In genomic region chr1:15409400-15410222, GRCh38 we compare ENCODE assay signal across 8 cellular contexts. TPM values are rescaled to one million over a fixed set of nuclear protein-coding genes. Genes with fewer than 3 reads are reported as not detected.
DNase-seq lines count a peak whose midpoint lies in the region; ATAC-seq, FAIRE-seq and TF ChIP-seq lines count a peak whose summit lies in the region.

A gene with protein sequence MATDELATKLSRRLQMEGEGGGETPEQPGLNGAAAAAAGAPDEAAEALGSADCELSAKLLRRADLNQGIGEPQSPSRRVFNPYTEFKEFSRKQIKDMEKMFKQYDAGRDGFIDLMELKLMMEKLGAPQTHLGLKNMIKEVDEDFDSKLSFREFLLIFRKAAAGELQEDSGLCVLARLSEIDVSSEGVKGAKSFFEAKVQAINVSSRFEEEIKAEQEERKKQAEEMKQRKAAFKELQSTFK (plus strand): TSS chr1:15409888. CDS start chr1:15409972, 84 bp downstream.

- peaks cover 25% of the 10 kb centered on the region for H3K4me1 ChIP-seq in IMR-90 (ENCODE audit: control insufficient read depth, insufficient read depth, low read length)

- peak within 1 kb of the TSS; percentile 99 for H3K4me3 ChIP-seq in IMR-90 (ENCODE audit: insufficient read depth, low read depth, low read length)

- peak within 1 kb of the TSS; percentile 70; the same call in 1 of the 3 replicates for H2BK15ac ChIP-seq in IMR-90 (ENCODE audit: low read depth, low read length)

- H2AK9ac ChIP-seq in IMR-90 (replicated peaks; ENCODE audit: low read depth, low read length, poor library complexity) = peak within 1 kb of the TSS; percentile 98

- FAIRE-seq in RCC 7860 (lab: Jason Lieb, UNC) = no peak

- peaks cover 21 to 71% (median 39%) of the 10 kb centered on the region in 4 donors for H3K4me1 Mint-ChIP-seq in naive thymus-derived CD8-positive, alpha-beta T cell
- peaks cover 37 to 50% of the 10 kb centered on the region in 2 donors for H3K4me1 Mint-ChIP-seq in stimulated activated naive B cell treated with anti-CD40 and anti-IgM and Interleukin-4, amounts not matched to agents 10 μg/mL and 1 μg/mL and 100 μg/mL, for 72 hours

- peak within 1 kb of the TSS; percentile 81 for H3K4me2 ChIP-seq in IMR-90 (ENCODE audit: low read depth, low read length)

- dilution Hi-C loops in IMR-90 (cut with HindIII; ENCODE audit: low sequenced_read_pairs, unreplicated experiment) = no loop called here

- BruUV-seq in IMR-90 (replicated peaks; lab: Mats Ljungman, UMichigan) = no TSS peak

- peaks cover 0 to 4% (median 0%) of the 10 kb centered on the region in 3 donors for H3K36me3 Mint-ChIP-seq in naive thymus-derived CD8-positive, alpha-beta T cell
- H3K36me3 Mint-ChIP-seq in stimulated activated naive B cell treated with anti-CD40 and anti-IgM and Interleukin-4, amounts not matched to agents 10 μg/mL and 1 μg/mL and 100 μg/mL, for 72 hours = peaks cover 8 to 18% of the 10 kb centered on the region in 2 donors

- peak within 1 kb of the TSS; percentile 96 for H3K14ac ChIP-seq in IMR-90 (replicated peaks; ENCODE audit: low read depth, low read length)

- H3K9me1 ChIP-seq in IMR-90 (ENCODE audit: insufficient read depth, low read length) = peaks cover 15% of the 10 kb centered on the region; the same call in 1 of the 2 replicates

- no peaks in the 10 kb centered on the region for H3K27me3 ChIP-seq in IMR-90 (ENCODE audit: control insufficient read depth, insufficient read depth, low read length)

- peak within 1 kb of the TSS; percentile 85 to 97 (median 92) for H3K4me3 Mint-ChIP-seq in naive thymus-derived CD8-positive, alpha-beta T cell
- H3K4me3 Mint-ChIP-seq in stimulated activated naive B cell treated with anti-CD40 and anti-IgM and Interleukin-4, amounts not matched to agents 10 μg/mL and 1 μg/mL and 100 μg/mL, for 72 hours = peak within 1 kb of the TSS; percentile 94 to 96

- peak within 1 kb of the TSS; percentile 93 for H3K23ac ChIP-seq in IMR-90 (ENCODE audit: low read depth, low read length)

- TF ChIP-seq CTCF in IMR-90 (conservative IDR thresholded peaks at IDR 0.05; ENCODE audit: low read depth, low read length) = peak; percentile 5; the same call in 1 of the 2 replicates

- ATAC-seq in GM21423 (IDR thresholded peaks at IDR 0.05; ENCODE audit: unreplicated experiment) = peak; percentile 76
- ATAC-seq in IMR-90 (ENCODE audit: low read depth) = peak; percentile 93
- peak; percentile 81 to 85 for ATAC-seq in naive thymus-derived CD8-positive, alpha-beta T cell
- ATAC-seq in stimulated activated naive B cell treated with anti-CD40 and anti-IgM and Interleukin-4, amounts not matched to agents 10 μg/mL and 1 μg/mL and 100 μg/mL, for 72 hours (replicated peaks) = peak; percentile 90 to 92

- no peaks in the 10 kb centered on the region for H3K9me3 ChIP-seq in IMR-90 (ENCODE audit: control insufficient read depth, insufficient read depth, low read length)

- peak within 1 kb of the TSS in 1 of 2 experiments; percentile 63; a peak in 2 of 4 replicates for H4K8ac ChIP-seq in IMR-90 (ENCODE audit: low read depth in 2 of 2, low read length in 2 of 2)

- peak within 1 kb of the TSS; percentile 97 for H2AFZ ChIP-seq in IMR-90 (replicated peaks; ENCODE audit: low read length, poor library complexity)

- H4K20me1 ChIP-seq in IMR-90 (ENCODE audit: insufficient read depth, low read length) = peaks cover 25% of the 10 kb centered on the region

- WGBS in IMR-90 (ENCODE audit: extremely low coverage in 2 of 2, insufficient read length in 1 of 2), 2 experiments = 1% methylated on average over 42 of the region's 99 CpGs; no CpG with 5 or more reads in 1 of the 2 experiments

- H3K27ac ChIP-seq in IMR-90 (ENCODE audit: insufficient read depth, low read length) = peak within 1 kb of the TSS; percentile 54

- peak within 1 kb of the TSS; percentile 73 for H2BK120ac ChIP-seq in IMR-90 (ENCODE audit: low read depth, low read length)

- intact Hi-C loops in IMR-90 (cut with micrococcal nuclease) = loop anchor here (2.0 kb wide), 2 partner anchors 23 to 77 kb away; no protein-coding TSS in a partner anchor

- H3K18ac ChIP-seq in IMR-90 (ENCODE audit: low read depth, low read length) = peak within 1 kb of the TSS; percentile 0; the same call in 1 of the 2 replicates

- in situ Hi-C loops in Caki2 (cut with HindIII; ENCODE audit: low pct_unique_long_range_greater_than_20kb, low sequenced_read_pairs) (no loop called here), IMR-90 (cut with MboI; ENCODE audit: low sequenced_read_pairs) (loop anchor here (5.0 kb wide), 1 partner anchor 67 kb away; no protein-coding TSS in a partner anchor)

- H3K56ac ChIP-seq in IMR-90 (ENCODE audit: extremely low read depth, insufficient read depth, low read length) = peak within 1 kb of the TSS; percentile 47; the same call in 1 of the 2 replicates

- peak within 1 kb of the TSS; percentile 66 for H4K91ac ChIP-seq in IMR-90 (ENCODE audit: insufficient read depth, low read depth, low read length)

- peak within 1 kb of the TSS; percentile 91 for H2AK5ac ChIP-seq in IMR-90 (ENCODE audit: low read depth, low read length)

- no peak within 1 kb of the TSS for H4K5ac ChIP-seq in IMR-90 (ENCODE audit: low read depth, low read length)

- peak within 1 kb of the TSS; percentile 82 to 99 (median 98) for H3K27ac Mint-ChIP-seq in naive thymus-derived CD8-positive, alpha-beta T cell
- H3K27ac Mint-ChIP-seq in stimulated activated naive B cell treated with anti-CD40 and anti-IgM and Interleukin-4, amounts not matched to agents 10 μg/mL and 1 μg/mL and 100 μg/mL, for 72 hours = peak within 1 kb of the TSS; percentile 96

- peak within 1 kb of the TSS; percentile 91 for H3K4ac ChIP-seq in IMR-90 (ENCODE audit: low read depth, low read length)

- peak; percentile 84 for TF ChIP-seq POLR2A in IMR-90 (IDR thresholded peaks at IDR 0.05; ENCODE audit: low read depth, low read length)

- DNase-seq in Caki2 (ENCODE audit: low read depth) = peak; percentile 73
- peak; percentile 71 for DNase-seq in IMR-90
- DNase-seq in RCC 7860 (ENCODE audit: low spot score) = peak; percentile 57
- peak; percentile 75 for DNase-seq in activated T-helper 1 cell treated with Interleukin-2 at 50 U/mL for 16 hours (ENCODE audit: low read depth)
- DNase-seq in fibroblast of gingiva (ENCODE audit: low read depth) = peak; percentile 74
- peak; percentile 75 to 94 (median 85) for DNase-seq in naive thymus-derived CD8-positive, alpha-beta T cell
- DNase-seq in stimulated activated naive B cell treated with anti-CD40 and anti-IgM and Interleukin-4, amounts not matched to agents 10 μg/mL and 1 μg/mL and 100 μg/mL, for 72 hours = peak; percentile 74

- peaks cover 9 to 43% of the 10 kb centered on the region in 2 experiments; a peak in 3 of 4 replicates for H3K79me1 ChIP-seq in IMR-90 (ENCODE audit: low read depth in 1 of 2, low read length in 2 of 2)

- H3K27me3 Mint-ChIP-seq in naive thymus-derived CD8-positive, alpha-beta T cell = peaks cover 0 to 5% (median 0%) of the 10 kb centered on the region in 5 donors
- peaks cover 8 to 12% of the 10 kb centered on the region in 2 donors for H3K27me3 Mint-ChIP-seq in stimulated activated naive B cell treated with anti-CD40 and anti-IgM and Interleukin-4, amounts not matched to agents 10 μg/mL and 1 μg/mL and 100 μg/mL, for 72 hours

- CTCF ChIA-PET in IMR-90 (lab: Yijun Ruan, JAX) = interaction anchor here (0.6 kb wide), 1 partner anchor 127 kb away, joined by 5 read pairs; no protein-coding TSS in a partner anchor

- H3K36me3 ChIP-seq in IMR-90 (ENCODE audit: control insufficient read depth, insufficient read depth, low read length) = peaks cover 4% of the 10 kb centered on the region; the same call in 1 of the 2 replicates

- peak within 1 kb of the TSS; percentile 51 for H2BK5ac ChIP-seq in IMR-90 (ENCODE audit: low read depth, low read length, poor library complexity, severe bottlenecking)

- peak within 1 kb of the TSS; percentile 67 for H3K9ac ChIP-seq in IMR-90 (ENCODE audit: low read depth, low read length)

- H3K9me3 Mint-ChIP-seq in naive thymus-derived CD8-positive, alpha-beta T cell = no peaks in the 10 kb centered on the region
- no peaks in the 10 kb centered on the region for H3K9me3 Mint-ChIP-seq in stimulated activated naive B cell treated with anti-CD40 and anti-IgM and Interleukin-4, amounts not matched to agents 10 μg/mL and 1 μg/mL and 100 μg/mL, for 72 hours

- no peak for TF ChIP-seq RAD21 in IMR-90 (IDR thresholded peaks at IDR 0.05; ENCODE audit: low read length)

- H2BK20ac ChIP-seq in IMR-90 (ENCODE audit: low read depth, low read length) = no peak within 1 kb of the TSS; the same call in 1 of the 2 replicates

- POLR2A ChIA-PET in IMR-90 (lab: Charles Lee; ENCODE audit: unreplicated experiment) = no interaction called here
- POLR2A ChIA-PET in naive thymus-derived CD8-positive, alpha-beta T cell (lab: Charles Lee) = interaction anchor here (0.7 kb wide), 1 partner anchor 24 kb away, joined by 3 read pairs; no protein-coding TSS in a partner anchor

TF ChIP-seq in IMR-90, 13 proteins besides CTCF, POLR2A, EP300 and RAD21:
- TF ChIP-seq MAFK (IDR thresholded peaks at IDR 0.05; ENCODE audit: low read depth, low read length) (no peak), BHLHE40 (IDR thresholded peaks at IDR 0.05; ENCODE audit: low read depth, low read length) (no peak), MAZ (IDR thresholded peaks at IDR 0.05; ENCODE audit: borderline replicate concordance, low read depth, low read length) (peak; percentile 87; the same call in 1 of the 2 replicates), RCOR1 (IDR thresholded peaks at IDR 0.05; ENCODE audit: insufficient replicate concordance, low read length) (no peak), RFX5 (IDR thresholded peaks at IDR 0.05; ENCODE audit: low read depth, low read length) (no peak)

RNA-seq across cellular contexts. Expression of the gene that starts here (rescaled TPM):
- 70.7 and 81.3 TPM in 2 replicates for total RNA-seq in Caki2 (2014; rRNA removed; shearing (Covaris generic); ENCODE audit: low replicate concordance)
- 22.6 and 23.1 TPM in 2 replicates for total RNA-seq in IMR-90 (2012; rRNA removed)
- 58.9 and 72.7 TPM in 2 replicates for polyA plus RNA-seq in IMR-90 (2012; rRNA removed)
- 59.0 and 96.1 TPM in 2 replicates for polyA plus RNA-seq in IMR-90 (2012; cell fraction: cytosol; rRNA removed)
- 77.3 and 108 TPM in 2 replicates for polyA plus RNA-seq in IMR-90 (2012; cell fraction: nucleus; rRNA removed; ENCODE audit: low replicate concordance)
- total RNA-seq in naive thymus-derived CD8-positive, alpha-beta T cell = 10 to 100 TPM; 25.3 to 26.0 TPM
- 100 to 1,000 TPM in 1 of 3 donors, 10 to 100 TPM in 2; 27.6 to 129 (median 29.5) TPM for polyA plus RNA-seq in naive thymus-derived CD8-positive, alpha-beta T cell

Comparison
In these comparisons a context has a peak if more than half of its experiments do, and no peak if none do; other contexts are left out.
1. Peak in every context shown above with its lines: DNase-seq, ATAC-seq, H3K4me3 ChIP-seq and H3K27ac ChIP-seq.